19 cellular contexts compared by ENCODE assay signal in the genomic region with DNA sequence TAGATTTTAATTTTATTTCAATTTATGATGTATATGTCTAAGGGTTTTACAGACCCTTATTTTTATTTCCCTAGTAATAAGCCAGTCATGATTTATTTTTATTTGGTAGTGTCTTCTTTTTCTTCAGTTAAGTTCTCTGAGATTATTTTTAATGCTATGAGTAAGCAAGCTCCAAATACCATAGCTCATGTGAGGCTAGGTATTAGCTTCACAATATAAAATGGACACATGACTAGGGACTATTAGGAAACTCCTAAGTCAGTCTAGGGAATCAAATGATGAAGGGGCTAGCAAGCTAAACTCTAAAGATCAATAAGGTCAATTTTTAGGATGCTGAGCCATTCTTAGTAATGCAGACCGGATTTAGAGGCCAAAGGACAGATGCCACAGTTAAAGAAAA. TPM values are rescaled to one million over a fixed set of nuclear protein-coding genes. Genes with fewer than 3 reads are reported as not detected.
DNase-seq lines count a peak whose midpoint lies in the region; ATAC-seq and TF ChIP-seq lines count a peak whose summit lies in the region.
"Had no signal": no experiment of that assay in that cellular context is flagged by ENCODE, and none has a peak within 500 bp of the region (broad histone marks: within the 10 kb centered on the region; RNA-seq: fewer than 3 reads in every experiment).

No MANE protein-coding gene starts in this region.

- DNase-seq in EH (ENCODE audit: low read depth) (peak; percentile 11), LHCN-M2 (ENCODE audit: low read depth) (peak; percentile 12), foreskin fibroblast (peak; percentile 2 to 11), retinal pigment epithelial cell (ENCODE audit: low read depth) (peak; percentile 43), mammary epithelial cell (no peak), sciatic nerve (ENCODE audit: low spot score) (no peak), posterior vena cava (ENCODE audit: low spot score) (no peak)
- DNase-seq: ACHN; Caco-2; CD4-positive, CD25-positive, alpha-beta regulatory T cell; GF-D8; GOT3; KBM-7; NCI-H1694 treated with DMSO at 0.1 percent for 48 hours; NCI-H2107; NCI-H510A; NCI-H774 had no signal

- no TSS peak for BruUV-seq in mammary epithelial cell (replicated peaks; lab: Mats Ljungman, UMichigan)

- H3K36me3 ChIP-seq in mammary epithelial cell (ENCODE audit: insufficient read depth, low read length), result peaks cover 41% of the 10 kb centered on the region

- in situ Hi-C loops in mammary epithelial cell (cut with MboI; ENCODE audit: low sequenced_read_pairs in 2 of 2), result loop anchor here in 1 of 2 donors (10.0 kb wide), 1 partner anchor 45 kb away; no protein-coding TSS in a partner anchor

- no peak overlapping the region for H3K9ac ChIP-seq in mammary epithelial cell (ENCODE audit: insufficient read depth, low read length)

- intact Hi-C loops in mammary epithelial cell (cut with micrococcal nuclease) (no loop called here), sciatic nerve (cut with DNase I) (no loop called here), posterior vena cava (cut with DNase I) (no loop called here)

- CTCF ChIA-PET in mammary epithelial cell (lab: Charles Lee; ENCODE audit: low non-redundant PET), result no interaction called here

- dilution Hi-C loops in mammary epithelial cell (cut with HindIII; ENCODE audit: low sequenced_read_pairs), result no loop called here

- H3K4me1 ChIP-seq in mammary epithelial cell (ENCODE audit: insufficient read depth, low read length), result no peaks in the 10 kb centered on the region
- H3K4me1 ChIP-seq: Caco-2 had no signal

- no peaks in the 10 kb centered on the region for H3K27me3 ChIP-seq in mammary epithelial cell (ENCODE audit: insufficient read depth, low read length)

- no peak overlapping the region for H3K4me3 ChIP-seq in foreskin fibroblast (ENCODE audit: low read depth in 1 of 2, low read length in 2 of 2)
- no peak overlapping the region for H3K4me3 ChIP-seq in retinal pigment epithelial cell (ENCODE audit: low read length)
- no peak overlapping the region for H3K4me3 ChIP-seq in mammary epithelial cell (replicated peaks in 1 of 3; ENCODE audit: insufficient read depth in 1 of 3, low read depth in 2 of 3, low read length in 3 of 3)

- H3K9me3 ChIP-seq in mammary epithelial cell (replicated peaks; ENCODE audit: insufficient read depth, low read length), result no peaks in the 10 kb centered on the region
- H3K9me3 ChIP-seq: Caco-2 had no signal

- TF ChIP-seq CTCF in foreskin fibroblast (IDR thresholded peaks at IDR 0.05; ENCODE audit: low read depth, low read length) (no peak), retinal pigment epithelial cell (conservative IDR thresholded peaks at IDR 0.05; ENCODE audit: low read depth, low read length) (no peak), mammary epithelial cell (conservative IDR thresholded peaks at IDR 0.05 in 1 of 2, IDR thresholded peaks at IDR 0.05 in 1 of 2; ENCODE audit: extremely low read depth in 1 of 2, insufficient read depth in 1 of 2, low read depth in 1 of 2, low read length in 2 of 2) (no peak)

- no peak overlapping the region for H3K4me2 ChIP-seq in mammary epithelial cell (ENCODE audit: insufficient read depth, low read depth, low read length)

- no peaks in the 10 kb centered on the region for H4K20me1 ChIP-seq in mammary epithelial cell (ENCODE audit: insufficient read depth, low read length)

- 90% methylated on average over 1 of the region's 1 CpG for WGBS in mammary epithelial cell (ENCODE audit: low coverage, missing lambda C conversion rate)

- ATAC-seq in GM18873 (IDR thresholded peaks at IDR 0.05; ENCODE audit: low FRiP score, unreplicated experiment) (no peak), sciatic nerve (no peak)
- ATAC-seq: Right ventricle myocardium inferior had no signal

- no peak overlapping the region for H3K27ac ChIP-seq in mammary epithelial cell (ENCODE audit: insufficient read depth, low read depth, low read length)

- peaks cover 3% of the 10 kb centered on the region for H3K79me2 ChIP-seq in mammary epithelial cell (ENCODE audit: insufficient read depth, low read length)

- no peak overlapping the region for H2AFZ ChIP-seq in mammary epithelial cell (ENCODE audit: low read depth, low read length)

RNA-seq across cellular contexts. Expression of gene CKAP5, which starts 45.9 kb away (rescaled TPM):
- 101 and 115 TPM in 2 replicates for total RNA-seq in LHCN-M2 (2014; rRNA removed)
- polyA plus RNA-seq in LHCN-M2 (2012), result 36.6 TPM
- 100 to 1,000 TPM in 1 of 2 donors, 10 to 100 TPM in 1; 60.3 to 128 TPM for total RNA-seq in mammary epithelial cell
- polyA plus RNA-seq in mammary epithelial cell, result 60.0 TPM
- 110 TPM for polyA minus RNA-seq in mammary epithelial cell
- total RNA-seq in sciatic nerve, result 80.5 TPM
- 10 to 100 TPM; 56.8 to 66.4 TPM for total RNA-seq in posterior vena cava

Comparison
In these comparisons a context has a peak if more than half of its experiments do, and no peak if none do; other contexts are left out.
1. DNase-seq: peak in EH (single experiment), LHCN-M2 (single experiment), foreskin fibroblast (2 of 2) and retinal pigment epithelial cell (single experiment); none in mammary epithelial cell (single experiment), sciatic nerve (single experiment) and posterior vena cava (single experiment).